ENCODE assay signal across 16 cellular contexts in genomic region chr14:32013083-32013482, GRCh38.
A peak's percentile ranks its signal among the peaks of the same experiment; 100 is the strongest.
DNase-seq lines count a peak whose midpoint lies in the region; ATAC-seq, FAIRE-seq and TF ChIP-seq lines count a peak whose summit lies in the region.
"Had no signal": no experiment of that assay in that cellular context is flagged by ENCODE, and none has a peak within 500 bp of the region (broad histone marks: within the 10 kb centered on the region; RNA-seq: fewer than 3 reads in every experiment).

No MANE protein-coding gene starts in this region.

- peaks cover 0 to 6% (median 0%) of the 10 kb centered on the region in 7 donors for H3K9me3 Mint-ChIP-seq in CD14-positive monocyte
- H3K9me3 Mint-ChIP-seq: activated naive CD4-positive, alpha-beta T cell treated with anti-CD3 and anti-CD28 coated beads, Interleukin-2, amount 10 ng/mL, durations not matched to agents 7 days and 5 days had no signal

- H4K20me1 ChIP-seq in HepG2 (ENCODE audit: insufficient read depth, low read length) (no peaks in the 10 kb centered on the region), PC-3 (ENCODE audit: low read length) (no peaks in the 10 kb centered on the region)

- H3K9ac ChIP-seq in HepG2 (ENCODE audit: insufficient read depth, low read depth, low read length) (no peak overlapping the region), PC-3 (ENCODE audit: low read length) (no peak overlapping the region)

- TF ChIP-seq EP300 in HepG2 (IDR thresholded peaks at IDR 0.05; ENCODE audit: low read depth in 2 of 2, low read length in 2 of 2) (no peak), HepG2 (CRISPR knock-in tag; IDR thresholded peaks at IDR 0.05; ENCODE audit: borderline replicate concordance) (0 out of 2 replicates have a peak, but pooled peaks have one; percentile 22), upper lobe of left lung (IDR thresholded peaks at IDR 0.05) (no peak)

- no peak overlapping the region for H3K27ac Mint-ChIP-seq in CD14-positive monocyte
- H3K27ac Mint-ChIP-seq: activated CD4-positive, alpha-beta T cell treated with anti-CD3 and anti-CD28 coated beads for 36 hours; activated naive CD4-positive, alpha-beta T cell treated with anti-CD3 and anti-CD28 coated beads, Interleukin-2, amount 10 ng/mL, durations not matched to agents 7 days and 5 days had no signal

- H3K4me1 ChIP-seq in HepG2 (ENCODE audit: insufficient read depth, low read length) (peaks cover 27% of the 10 kb centered on the region), right lobe of liver (no peaks in the 10 kb centered on the region), PC-3 (ENCODE audit: insufficient read depth, low read length) (peaks cover 34% of the 10 kb centered on the region), upper lobe of left lung (no peaks in the 10 kb centered on the region)
- H3K4me1 ChIP-seq: pancreas had no signal

- H3K36me3 ChIP-seq in HepG2 (replicated peaks in 1 of 2; ENCODE audit: control insufficient read depth in 1 of 2, insufficient read depth in 2 of 2, low read length in 2 of 2) = no peaks in the 10 kb centered on the region
- H3K36me3 ChIP-seq in right lobe of liver = no peaks in the 10 kb centered on the region
- no peaks in the 10 kb centered on the region for H3K36me3 ChIP-seq in PC-3 (ENCODE audit: low read depth, low read length)
- no peaks in the 10 kb centered on the region for H3K36me3 ChIP-seq in upper lobe of left lung
- H3K36me3 ChIP-seq: left ventricle myocardium inferior, pancreas had no signal

- no peak for TF ChIP-seq RAD21 in HepG2 (CRISPR knock-in tag; IDR thresholded peaks at IDR 0.05)

- POLR2A ChIA-PET in HepG2 (lab: Yijun Ruan, JAX) (no interaction called here), PC-3 (lab: Charles Lee; ENCODE audit: unreplicated experiment) (no interaction called here)

- H3K4me2 ChIP-seq in HepG2 (ENCODE audit: low read depth, low read length) (peak overlapping the region; percentile 3; the same call in 1 of the 2 replicates), PC-3 (ENCODE audit: low read length) (no peak overlapping the region)

- DNase-seq in HepG2 (ENCODE audit: low spot score) (peak; percentile 73), right lobe of liver (no peak), PC-3 (no peak), fibroblast of mammary gland (ENCODE audit: low read depth) (no peak), upper lobe of left lung (no peak), CD14-positive monocyte (ENCODE audit: low spot score) (no peak), SKM-1 treated with dmso at 0.1 percent for 144 hours (lab: John Stamatoyannopoulos, UW; ENCODE audit: unreplicated experiment) (no peak), sciatic nerve (ENCODE audit: low spot score) (no peak)
- DNase-seq: activated CD4-positive, alpha-beta T cell treated with anti-CD3 and anti-CD28 coated beads for 36 hours; activated naive CD4-positive, alpha-beta T cell treated with anti-CD3 and anti-CD28 coated beads, Interleukin-2, amount 10 ng/mL, durations not matched to agents 7 days and 5 days; left ventricle myocardium inferior; NCI-H2029; NCI-H526 treated with DMSO at 0.1 percent for 48 hours; pancreas; stimulated activated naive CD4-positive, alpha-beta T cell had no signal

- no TSS peak for BruUV-seq in HepG2 (replicated peaks; lab: Mats Ljungman, UMichigan)
- no TSS peak for BruUV-seq in PC-3 (replicated peaks; lab: Mats Ljungman, UMichigan)

- no peak for TF ChIP-seq POLR2A in HepG2 (IDR thresholded peaks at IDR 0.05; ENCODE audit: insufficient read depth in 1 of 2, low read depth in 2 of 2, low read length in 2 of 2)
- TF ChIP-seq POLR2A in right lobe of liver (IDR thresholded peaks at IDR 0.05) = no peak
- no peak for TF ChIP-seq POLR2A in upper lobe of left lung (IDR thresholded peaks at IDR 0.05)

- H3K9me2 ChIP-seq in PC-3 (replicated peaks; ENCODE audit: low read length) = no peaks in the 10 kb centered on the region

- no peaks in the 10 kb centered on the region for H3F3A ChIP-seq in PC-3 (ENCODE audit: low read length, unreplicated experiment)

- no peak overlapping the region for H3K4me3 Mint-ChIP-seq in CD14-positive monocyte
- H3K4me3 Mint-ChIP-seq: activated CD4-positive, alpha-beta T cell treated with anti-CD3 and anti-CD28 coated beads for 36 hours; activated naive CD4-positive, alpha-beta T cell treated with anti-CD3 and anti-CD28 coated beads, Interleukin-2, amount 10 ng/mL, durations not matched to agents 7 days and 5 days had no signal

- intact Hi-C loops in HepG2 (cut with micrococcal nuclease; ENCODE audit: unreplicated experiment) = loop anchor here (2.0 to 5.0 kb wide), 3 partner anchors 68 to 239 kb away; no protein-coding TSS in a partner anchor
- intact Hi-C loops in right lobe of liver (cut with DNase I) = no loop called here
- intact Hi-C loops in PC-3 (cut with micrococcal nuclease) = no loop called here
- intact Hi-C loops in CD14-positive monocyte (cut with micrococcal nuclease) = no loop called here
- intact Hi-C loops in sciatic nerve (cut with DNase I) = no loop called here

- CTCF ChIA-PET in HepG2 (lab: Yijun Ruan, JAX; ENCODE audit: low intra/inter-chr PET ratio, low total read pairs) (no interaction called here), PC-3 (lab: Charles Lee) (no interaction called here)

- H3K9me3 ChIP-seq in HepG2 (ENCODE audit: low read length) (no peaks in the 10 kb centered on the region), right lobe of liver (no peaks in the 10 kb centered on the region), PC-3 (ENCODE audit: low read length) (no peaks in the 10 kb centered on the region), upper lobe of left lung (no peaks in the 10 kb centered on the region)
- H3K9me3 ChIP-seq: left ventricle myocardium inferior, pancreas had no signal

- 18% methylated on average over 6 of the region's 6 CpGs for WGBS in HepG2 (ENCODE audit: low lambda C conversion rate)
- 74% methylated on average over 5 of the region's 6 CpGs for WGBS in right lobe of liver (ENCODE audit: insufficient coverage, low coverage, low lambda C conversion rate, missing lambda C conversion rate)
- WGBS in upper lobe of left lung, 2 donors = 82 to 83% methylated on average over 6 of the region's 6 CpGs

- H3K79me2 ChIP-seq in HepG2 (ENCODE audit: insufficient read depth, low read length) = no peaks in the 10 kb centered on the region
- no peaks in the 10 kb centered on the region for H3K79me2 ChIP-seq in PC-3 (ENCODE audit: low read length)

- H3K4me1 Mint-ChIP-seq in CD14-positive monocyte = no peaks in the 10 kb centered on the region
- H3K4me1 Mint-ChIP-seq: activated CD4-positive, alpha-beta T cell treated with anti-CD3 and anti-CD28 coated beads for 36 hours; activated naive CD4-positive, alpha-beta T cell treated with anti-CD3 and anti-CD28 coated beads, Interleukin-2, amount 10 ng/mL, durations not matched to agents 7 days and 5 days had no signal

- H3K27me3 ChIP-seq in HepG2 (ENCODE audit: control insufficient read depth in 1 of 2, insufficient read depth in 2 of 2, low read length in 2 of 2) (no peaks in the 10 kb centered on the region; a peak in 1 of 5 replicates), right lobe of liver (no peaks in the 10 kb centered on the region), PC-3 (ENCODE audit: low read length) (no peaks in the 10 kb centered on the region), upper lobe of left lung (no peaks in the 10 kb centered on the region)
- H3K27me3 ChIP-seq: pancreas had no signal

- in situ Hi-C loops in HepG2 (cut with HindIII; ENCODE audit: extremely low pct_ligation_motif_present, low pct_unique_long_range_greater_than_20kb) = no loop called here

- H3K4me3 ChIP-seq in HepG2 (replicated peaks in 1 of 3; ENCODE audit: insufficient read depth in 1 of 3, low read depth in 2 of 3, low read length in 3 of 3) = no peak overlapping the region
- H3K4me3 ChIP-seq in right lobe of liver = no peak overlapping the region
- H3K4me3 ChIP-seq in PC-3 (ENCODE audit: low read length) = no peak overlapping the region
- H3K4me3 ChIP-seq in fibroblast of mammary gland (ENCODE audit: control insufficient read depth, low read depth, low read length) = no peak overlapping the region
- no peak overlapping the region for H3K4me3 ChIP-seq in upper lobe of left lung
- H3K4me3 ChIP-seq: left ventricle myocardium inferior, pancreas had no signal

- peak; percentile 58 for TF ChIP-seq CTCF in HepG2 (CRISPR knock-in tag; IDR thresholded peaks at IDR 0.05)
- TF ChIP-seq CTCF in right lobe of liver (IDR thresholded peaks at IDR 0.05) = no peak
- TF ChIP-seq CTCF in PC-3 (conservative IDR thresholded peaks at IDR 0.05; ENCODE audit: low read depth, low read length) = peak; percentile 36; the same call in 1 of the 2 replicates
- peak; percentile 7 for TF ChIP-seq CTCF in fibroblast of mammary gland (conservative IDR thresholded peaks at IDR 0.05; ENCODE audit: control insufficient read depth, insufficient read depth, low read depth, low read length)
- no peak for TF ChIP-seq CTCF in upper lobe of left lung (IDR thresholded peaks at IDR 0.05)
- TF ChIP-seq CTCF in CD14-positive monocyte (IDR thresholded peaks at IDR 0.05) = no peak

- peaks cover 0 to 4% (median 3%) of the 10 kb centered on the region in 3 donors for H3K27me3 Mint-ChIP-seq in CD14-positive monocyte (ENCODE audit: low read depth in 3 of 3)

- FAIRE-seq in HepG2 (lab: Jason Lieb, UNC) = peak; percentile 55
- FAIRE-seq: GM18507, pancreas had no signal

- H3K36me3 Mint-ChIP-seq in CD14-positive monocyte = no peaks in the 10 kb centered on the region
- H3K36me3 Mint-ChIP-seq: activated naive CD4-positive, alpha-beta T cell treated with anti-CD3 and anti-CD28 coated beads, Interleukin-2, amount 10 ng/mL, durations not matched to agents 7 days and 5 days had no signal

- H2AFZ ChIP-seq in HepG2 (ENCODE audit: low read length) = peak overlapping the region; percentile 8
- H2AFZ ChIP-seq in PC-3 (ENCODE audit: low read length) = no peak overlapping the region

- ATAC-seq in HepG2 (peak; percentile 92), right lobe of liver (no peak), PC-3 (no peak), upper lobe of left lung (ENCODE audit: low FRiP score in 2 of 2) (no peak), sciatic nerve (no peak)
- ATAC-seq: activated CD4-positive, alpha-beta T cell treated with anti-CD3 and anti-CD28 coated beads for 36 hours; pancreas had no signal

- H3K27ac ChIP-seq in HepG2 (ENCODE audit: extremely low read length, insufficient read depth, low read length) (no peak overlapping the region), right lobe of liver (no peak overlapping the region), PC-3 (ENCODE audit: low read length) (no peak overlapping the region), upper lobe of left lung (no peak overlapping the region)
- H3K27ac ChIP-seq: left ventricle myocardium inferior, pancreas had no signal

TF ChIP-seq in HepG2, 621 proteins besides CTCF, POLR2A, EP300 and RAD21 (continues in another document):
- no peak for TF ChIP-seq ELF1 (CRISPR knock-in tag; IDR thresholded peaks at IDR 0.05)
- TF ChIP-seq SP140L (CRISPR knock-in tag; IDR thresholded peaks at IDR 0.05; ENCODE audit: borderline replicate concordance) = 0 out of 2 replicates have a peak, but pooled peaks have one; percentile 49
- peak; percentile 65; the same call in 1 of the 2 replicates for TF ChIP-seq ZNF644 (CRISPR knock-in tag; IDR thresholded peaks at IDR 0.05; ENCODE audit: low read depth)
- TF ChIP-seq ZMYM4 (CRISPR knock-in tag; IDR thresholded peaks at IDR 0.05) = no peak
- no peak for TF ChIP-seq ZNF792 (CRISPR knock-in tag; IDR thresholded peaks at IDR 0.05)
- TF ChIP-seq ZNF709 (CRISPR knock-in tag; IDR thresholded peaks at IDR 0.05) = no peak
- no peak for TF ChIP-seq TBX2 (CRISPR knock-in tag; IDR thresholded peaks at IDR 0.05; ENCODE audit: borderline replicate concordance)
- TF ChIP-seq ONECUT2 (CRISPR knock-in tag; IDR thresholded peaks at IDR 0.05) = no peak

Comparison
In these comparisons a context has a peak if more than half of its experiments do, and no peak if none do; other contexts are left out.
1. CTCF ChIP-seq: peak in HepG2 (single experiment), PC-3 (single experiment) and fibroblast of mammary gland (single experiment); none in right lobe of liver (0 of 4), upper lobe of left lung (0 of 6) and CD14-positive monocyte (single experiment).